ENCODE assay signal across 23 cellular contexts in the genomic region with DNA sequence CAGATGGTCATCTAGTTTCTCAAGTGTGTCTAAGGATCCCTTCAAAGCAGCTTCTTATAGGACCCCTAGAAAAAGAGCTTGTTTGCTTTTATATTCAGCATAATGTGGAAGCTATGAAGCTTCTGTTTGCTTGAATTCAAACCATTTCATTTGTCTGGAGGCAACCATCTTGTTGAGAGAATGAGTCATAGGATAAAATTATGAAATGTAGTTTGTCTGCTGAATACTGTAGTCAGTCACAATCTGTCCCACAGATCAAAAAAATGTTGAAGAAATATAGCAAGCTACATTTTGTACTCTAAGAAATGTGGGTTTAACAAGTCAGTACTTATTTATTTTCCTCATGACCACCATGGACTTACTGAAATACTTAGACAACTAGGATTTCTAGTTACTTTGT.
DNase-seq lines count a peak whose midpoint lies in the region; ATAC-seq and TF ChIP-seq lines count a peak whose summit lies in the region.
"Had no signal": no experiment of that assay in that cellular context is flagged by ENCODE, and none has a peak within 500 bp of the region (broad histone marks: within the 10 kb centered on the region; RNA-seq: fewer than 3 reads in every experiment).

No MANE protein-coding gene starts in this region.

- no peak overlapping the region for H3K4me3 ChIP-seq in dorsolateral prefrontal cortex
- H3K4me3 ChIP-seq: gastroesophageal sphincter, GM23338, lower lobe of right lung, psoas muscle had no signal

- intact Hi-C loops in dorsolateral prefrontal cortex (cut with DNase I) = loop anchor here in 1 of 2 donors (5.0 kb wide), 1 partner anchor 996 kb away; the partner anchor contains the start of gene LRRC7

- H3K27me3 ChIP-seq in dorsolateral prefrontal cortex = peaks cover 0 to 2% (median 0%) of the 10 kb centered on the region in 45 donors

- TF ChIP-seq CTCF in dorsolateral prefrontal cortex (IDR thresholded peaks at IDR 0.05 in 54 of 56, conservative IDR thresholded peaks at IDR 0.05 in 2 of 56; ENCODE audit: low read depth in 1 of 56, partially characterized antibody in 56 of 56) = no peak

- DNase-seq in COLO829 (ENCODE audit: low spot score) = peak; percentile 1
- DNase-seq in NCI-H69 (lab: John Stamatoyannopoulos, UW) = peak; percentile 60
- DNase-seq in dorsolateral prefrontal cortex = no peak
- peak; percentile 6 for DNase-seq in middle frontal gyrus (ENCODE audit: extremely low spot score, low spot score)
- no peak for DNase-seq in ureter (ENCODE audit: low spot score)
- no peak for DNase-seq in activated CD4-positive, alpha-beta T cell treated with anti-CD3 and anti-CD28 coated beads for 1 hour
- no peak for DNase-seq in cerebellar nuclear complex (lab: John Stamatoyannopoulos, UW)
- DNase-seq: activated B cell treated with CpG ODN at 0.5 μM for 24 hours; activated gamma-delta T cell treated with Interleukin-2 at 50 U/mL for 16 hours; aorta; CD8-positive, alpha-beta T cell; effector CD4-positive, alpha-beta T cell; KBM-7; lower lobe of right lung; natural killer cell; NCI-H1092 treated with DMSO at 0.1 percent for 48 hours; psoas muscle; Right ventricle myocardium superior; stimulated activated CD4-positive, alpha-beta T cell treated with anti-CD3 and anti-CD28 coated beads, Interleukin-15, amount 100 ng/mL, for 24 hours; stimulated activated naive CD8-positive, alpha-beta T cell treated with anti-CD3 and anti-CD28 coated beads, Interleukin-15, amount 100 ng/mL, for 72 hours had no signal

- peak overlapping the region in 54 of 59 donors; percentile 1 to 91 (median 74) for H3K27ac ChIP-seq in dorsolateral prefrontal cortex
- H3K27ac ChIP-seq: lower lobe of right lung, psoas muscle had no signal

- ATAC-seq in GM18517 (IDR thresholded peaks at IDR 0.05; ENCODE audit: unreplicated experiment) = no peak
- ATAC-seq: CD8-positive, alpha-beta T cell; gastroesophageal sphincter; GM23338; lower lobe of right lung; natural killer cell; psoas muscle; stimulated activated naive CD8-positive, alpha-beta T cell treated with anti-CD3 and anti-CD28 coated beads, Interleukin-15, amount 100 ng/mL, for 72 hours had no signal

Comparison
In these comparisons a context has a peak if more than half of its experiments do, and no peak if none do; other contexts are left out.
1. DNase-seq: peak in COLO829 (single experiment), NCI-H69 (single experiment) and middle frontal gyrus (single experiment); none in dorsolateral prefrontal cortex (0 of 10), ureter (single experiment), activated CD4-positive, alpha-beta T cell treated with anti-CD3 and anti-CD28 coated beads for 1 hour (single experiment) and cerebellar nuclear complex (0 of 2).